8 cellular contexts compared by ENCODE assay signal in genomic region chr16:30094541-30095165, GRCh38. TPM values are rescaled to one million over a fixed set of nuclear protein-coding genes. Genes with fewer than 3 reads are reported as not detected.
A peak's percentile ranks its signal among the peaks of the same experiment; 100 is the strongest.
DNase-seq lines count a peak whose midpoint lies in the region; ATAC-seq, FAIRE-seq and TF ChIP-seq lines count a peak whose summit lies in the region.
"Had no signal": no experiment of that assay in that cellular context is flagged by ENCODE, and none has a peak within 500 bp of the region (broad histone marks: within the 10 kb centered on the region; RNA-seq: fewer than 3 reads in every experiment).

No MANE protein-coding gene starts in this region.

- intact Hi-C loops in IMR-90 (cut with micrococcal nuclease), result loop anchor here (10.0 kb wide), 1 partner anchor 310 kb away; the partner anchor contains the start of gene ZNF771
- intact Hi-C loops in stomach (cut with DNase I; ENCODE audit: low total_unique reads), result no loop called here

- no peak overlapping the region for H4K91ac ChIP-seq in IMR-90 (ENCODE audit: insufficient read depth, low read depth, low read length)

- peaks cover 17% of the 10 kb centered on the region for H3K9me3 Mint-ChIP-seq in astrocyte (ENCODE audit: unreplicated experiment)

- H3K36me3 ChIP-seq in IMR-90 (ENCODE audit: control insufficient read depth, insufficient read depth, low read length) (peaks cover 6% of the 10 kb centered on the region), astrocyte (ENCODE audit: insufficient read depth, low read length) (no peaks in the 10 kb centered on the region), liver (ENCODE audit: control insufficient read depth in 4 of 4, insufficient read depth in 3 of 4, low read depth in 1 of 4, low read length in 3 of 4) (peaks cover 0 to 6% (median under 1%) of the 10 kb centered on the region in 4 donors), stomach (peaks cover 5 to 21% (median 15%) of the 10 kb centered on the region in 4 donors)

- H2AK5ac ChIP-seq in IMR-90 (ENCODE audit: low read depth, low read length), result no peak overlapping the region; the same call in 1 of the 2 replicates

- no peak for TF ChIP-seq RAD21 in IMR-90 (IDR thresholded peaks at IDR 0.05; ENCODE audit: low read length)
- no peak for TF ChIP-seq RAD21 in liver (IDR thresholded peaks at IDR 0.05)

- no peak overlapping the region for H3K27ac Mint-ChIP-seq in astrocyte (ENCODE audit: unreplicated experiment)

- no peaks in the 10 kb centered on the region for H4K20me1 ChIP-seq in IMR-90 (ENCODE audit: insufficient read depth, low read length)
- no peaks in the 10 kb centered on the region for H4K20me1 ChIP-seq in astrocyte (ENCODE audit: insufficient read depth, low read length)

- H3K9ac ChIP-seq in IMR-90 (ENCODE audit: low read depth, low read length) (no peak overlapping the region), astrocyte (ENCODE audit: low read length) (no peak overlapping the region), liver (ENCODE audit: low read depth in 1 of 2, low read length in 2 of 2) (no peak overlapping the region)

- peak overlapping the region; percentile 69 for H3K4me3 Mint-ChIP-seq in astrocyte (ENCODE audit: unreplicated experiment)

- H3K18ac ChIP-seq in IMR-90 (ENCODE audit: low read depth, low read length), result no peak overlapping the region

- H3K9me1 ChIP-seq in IMR-90 (ENCODE audit: insufficient read depth, low read length), result no peaks in the 10 kb centered on the region

- no peak for ATAC-seq in IMR-90 (ENCODE audit: low read depth)
- ATAC-seq: left lobe of liver had no signal

- H3K79me2 ChIP-seq in astrocyte (ENCODE audit: insufficient read depth, low read length), result peaks cover 3% of the 10 kb centered on the region

- H3K79me1 ChIP-seq in IMR-90 (ENCODE audit: low read depth in 1 of 2, low read length in 2 of 2), result peaks cover 0 to 18% of the 10 kb centered on the region in 2 experiments; a peak in 2 of 4 replicates

- in situ Hi-C loops in IMR-90 (cut with MboI; ENCODE audit: low sequenced_read_pairs), result loop anchor here (5.0 kb wide), 1 partner anchor 58 kb away; no protein-coding TSS in a partner anchor

- H2BK5ac ChIP-seq in IMR-90 (ENCODE audit: low read depth, low read length, poor library complexity, severe bottlenecking), result no peak overlapping the region

- H3K27me3 Mint-ChIP-seq in astrocyte (ENCODE audit: low read depth, unreplicated experiment), result no peaks in the 10 kb centered on the region

- H4K5ac ChIP-seq in IMR-90 (ENCODE audit: low read depth, low read length), result no peak overlapping the region

- H3K23ac ChIP-seq in IMR-90 (ENCODE audit: low read depth, low read length), result no peak overlapping the region

- H3K27me3 ChIP-seq in IMR-90 (ENCODE audit: control insufficient read depth, insufficient read depth, low read length), result no peaks in the 10 kb centered on the region
- H3K27me3 ChIP-seq in astrocyte (ENCODE audit: insufficient read depth, low read length), result no peaks in the 10 kb centered on the region
- H3K27me3 ChIP-seq in liver (ENCODE audit: control insufficient read depth in 4 of 4, insufficient read depth in 4 of 4, low read length in 3 of 4), result no peaks in the 10 kb centered on the region
- H3K27me3 ChIP-seq in stomach, result no peaks in the 10 kb centered on the region

- H2BK15ac ChIP-seq in IMR-90 (ENCODE audit: low read depth, low read length), result no peak overlapping the region

- H3K4ac ChIP-seq in IMR-90 (ENCODE audit: low read depth, low read length), result no peak overlapping the region; the same call in 1 of the 2 replicates

- no peak overlapping the region for H3K56ac ChIP-seq in IMR-90 (ENCODE audit: extremely low read depth, insufficient read depth, low read length)

- peaks cover 11% of the 10 kb centered on the region for H3K9me3 ChIP-seq in IMR-90 (ENCODE audit: control insufficient read depth, insufficient read depth, low read length)
- peaks cover 4% of the 10 kb centered on the region for H3K9me3 ChIP-seq in astrocyte (ENCODE audit: insufficient read depth, low read depth, low read length)
- H3K9me3 ChIP-seq in liver (ENCODE audit: control insufficient read depth in 4 of 4, low read length in 3 of 4), result peaks cover 0 to 13% (median 2%) of the 10 kb centered on the region in 4 donors
- H3K9me3 ChIP-seq in stomach, result peaks cover 0 to 22% (median 12%) of the 10 kb centered on the region in 4 donors

- TF ChIP-seq EP300 in stomach (IDR thresholded peaks at IDR 0.05), result no peak

- no peak overlapping the region for H2BK120ac ChIP-seq in IMR-90 (ENCODE audit: low read depth, low read length)

- no peak overlapping the region for H2BK20ac ChIP-seq in IMR-90 (ENCODE audit: low read depth, low read length)

- H3K4me2 ChIP-seq in IMR-90 (ENCODE audit: low read depth, low read length) (peak overlapping the region; percentile 21; the same call in 1 of the 2 replicates), astrocyte (ENCODE audit: low read length) (peak overlapping the region; percentile 85)

- TF ChIP-seq POLR2A in IMR-90 (IDR thresholded peaks at IDR 0.05; ENCODE audit: low read depth, low read length), result no peak
- TF ChIP-seq POLR2A in stomach (IDR thresholded peaks at IDR 0.05), result no peak

- 89% methylated on average over 8 of the region's 11 CpGs; no CpG with 5 or more reads in 1 of the 2 experiments for WGBS in IMR-90 (ENCODE audit: extremely low coverage in 2 of 2, insufficient read length in 1 of 2), 2 experiments
- 83% methylated on average over 11 of the region's 11 CpGs for WGBS in liver
- WGBS in stomach, 5 donors, result 55 to 84% (median 81%) methylated on average over 11 of the region's 11 CpGs

- FAIRE-seq in astrocyte (lab: Jason Lieb, UNC), result no peak

- CTCF ChIA-PET in IMR-90 (lab: Yijun Ruan, JAX), result no interaction called here

- H3K4me1 Mint-ChIP-seq in astrocyte (ENCODE audit: low read depth, unreplicated experiment), result peaks cover 11% of the 10 kb centered on the region

- H3K14ac ChIP-seq in IMR-90 (replicated peaks; ENCODE audit: low read depth, low read length), result no peak overlapping the region

- dilution Hi-C loops in IMR-90 (cut with HindIII; ENCODE audit: low sequenced_read_pairs, unreplicated experiment), result no loop called here

- H2AK9ac ChIP-seq in IMR-90 (replicated peaks; ENCODE audit: low read depth, low read length, poor library complexity), result no peak overlapping the region

- DNase-seq in IMR-90 (no peak), astrocyte (ENCODE audit: low read depth) (no peak), stomach (no peak), NCI-H1092 treated with DMSO at 0.1 percent for 48 hours (lab: John Stamatoyannopoulos, UW) (no peak), NCI-H82 (lab: John Stamatoyannopoulos, UW) (no peak), NCI-H510A (lab: John Stamatoyannopoulos, UW) (no peak)

- H3K27ac ChIP-seq in IMR-90 (ENCODE audit: insufficient read depth, low read length) (no peak overlapping the region), astrocyte (ENCODE audit: low read depth, low read length) (no peak overlapping the region), liver (ENCODE audit: low read depth in 1 of 2, low read length in 2 of 2) (peak overlapping the region; percentile 69 to 86), stomach (peak overlapping the region; percentile 90 to 99 (median 94))

- peaks cover 2% of the 10 kb centered on the region for H3K36me3 Mint-ChIP-seq in astrocyte (ENCODE audit: low read depth, unreplicated experiment)

- H3K4me1 ChIP-seq in IMR-90 (ENCODE audit: control insufficient read depth, insufficient read depth, low read length) (peaks cover 14% of the 10 kb centered on the region), astrocyte (ENCODE audit: insufficient read depth, low read length) (peaks cover 26% of the 10 kb centered on the region), liver (ENCODE audit: control insufficient read depth in 4 of 4, insufficient read depth in 4 of 4, low read length in 3 of 4) (peaks cover 12 to 41% (median 27%) of the 10 kb centered on the region in 4 donors), stomach (peaks cover 40 to 62% (median 55%) of the 10 kb centered on the region in 4 donors)

- no TSS peak for BruUV-seq in IMR-90 (replicated peaks; lab: Mats Ljungman, UMichigan)

- H2AFZ ChIP-seq in IMR-90 (replicated peaks; ENCODE audit: low read length, poor library complexity) (no peak overlapping the region), astrocyte (ENCODE audit: low read depth, low read length) (no peak overlapping the region)

- H3K4me3 ChIP-seq in IMR-90 (ENCODE audit: insufficient read depth, low read depth, low read length) (no peak overlapping the region; the same call in 1 of the 2 replicates), astrocyte (ENCODE audit: insufficient read depth, low read depth, low read length) (no peak overlapping the region), liver (ENCODE audit: low read depth in 1 of 3, low read length in 3 of 3) (peak overlapping the region in 1 of 3 donors; percentile 86), stomach (peak overlapping the region; percentile 63 to 89 (median 80))

- H4K8ac ChIP-seq in IMR-90 (ENCODE audit: low read depth in 2 of 2, low read length in 2 of 2), result no peak overlapping the region; a peak in 1 of 4 replicates

- TF ChIP-seq CTCF in IMR-90 (conservative IDR thresholded peaks at IDR 0.05; ENCODE audit: low read depth, low read length) (no peak), astrocyte (IDR thresholded peaks at IDR 0.05; ENCODE audit: insufficient read depth, low read depth, low read length) (no peak), liver (IDR thresholded peaks at IDR 0.05; ENCODE audit: low read depth, low read length, missing input control) (no peak), stomach (IDR thresholded peaks at IDR 0.05) (no peak)

- POLR2A ChIA-PET in IMR-90 (lab: Charles Lee; ENCODE audit: unreplicated experiment), result no interaction called here

RNA-seq across cellular contexts. Expression of gene YPEL3, which starts 1.4 kb away (rescaled TPM):
- total RNA-seq in IMR-90 (2012; rRNA removed) (1.1 and 3.1 TPM in 2 replicates), astrocyte (20.5 and 25.2 TPM in 2 replicates), liver (10 to 100 TPM; 10.5 to 42.7 TPM), stomach (100 to 1,000 TPM in 1 of 5 donors, 10 to 100 TPM in 4; 13.9 to 116 (median 37.9) TPM)
- polyA plus RNA-seq in IMR-90 (2012; rRNA removed) (25.6 and 33.3 TPM in 2 replicates), liver (10 to 100 TPM; 19.7 to 29.2 TPM), stomach (100 to 1,000 TPM; 103 to 162 (median 111) TPM)
- polyA plus RNA-seq in IMR-90 (2012; cell fraction: cytosol; rRNA removed), result 34.8 and 76.0 TPM in 2 replicates
- polyA plus RNA-seq in IMR-90 (2012; cell fraction: nucleus; rRNA removed; ENCODE audit: low replicate concordance), result 93.1 and 115 TPM in 2 replicates

RNA-seq across cellular contexts. Expression of gene TBX6, which starts 2.9 kb away (rescaled TPM):
- not detected in 2 replicates for total RNA-seq in IMR-90 (2012; rRNA removed)
- 0.06 and 0.10 TPM in 2 replicates for polyA plus RNA-seq in IMR-90 (2012; rRNA removed)
- 0.02 TPM in 1 of 2 replicates, not detected in the other for polyA plus RNA-seq in IMR-90 (2012; cell fraction: cytosol; rRNA removed)
- polyA plus RNA-seq in IMR-90 (2012; cell fraction: nucleus; rRNA removed; ENCODE audit: low replicate concordance), result 0.06 and 0.16 TPM in 2 replicates
- 0.22 and 0.27 TPM in 2 replicates for total RNA-seq in astrocyte
- total RNA-seq in liver, result under 1 TPM; 0.09 to 0.25 TPM
- under 1 TPM; 0.10 to 0.26 TPM for polyA plus RNA-seq in liver
- 10 to 100 TPM in 1 of 5 donors, 1 to 10 TPM in 1, not detected in 3; 3.8 to 25.0 TPM for total RNA-seq in stomach
- 1 to 10 TPM; 1.1 to 2.5 (median 2.1) TPM for polyA plus RNA-seq in stomach

RNA-seq across cellular contexts. Expression of gene GDPD3, which starts 18.7 kb away (rescaled TPM):
- total RNA-seq in IMR-90 (2012; rRNA removed) (under 0.01 and 0.28 TPM in 2 replicates), astrocyte (1.8 and 3.6 TPM in 2 replicates), liver (under 1 TPM; 0.42 to 0.67 TPM), stomach (100 to 1,000 TPM in 1 of 5 donors, 1 to 10 TPM in 4; 1.8 to 178 (median 7.2) TPM)
- polyA plus RNA-seq in IMR-90 (2012; rRNA removed) (2.8 and 19.5 TPM in 2 replicates), liver (under 1 TPM; 0.43 to 0.71 TPM), stomach (10 to 100 TPM in 1 of 3 donors, 1 to 10 TPM in 2; 4.4 to 15.9 (median 4.6) TPM)
- 0.47 and 0.73 TPM in 2 replicates for polyA plus RNA-seq in IMR-90 (2012; cell fraction: cytosol; rRNA removed)
- 24.3 and 37.5 TPM in 2 replicates for polyA plus RNA-seq in IMR-90 (2012; cell fraction: nucleus; rRNA removed; ENCODE audit: low replicate concordance)

RNA-seq across cellular contexts. Expression of gene PPP4C, which starts 18.9 kb away (rescaled TPM):
- 209 and 222 TPM in 2 replicates for total RNA-seq in IMR-90 (2012; rRNA removed)
- 200 and 202 TPM in 2 replicates for polyA plus RNA-seq in IMR-90 (2012; rRNA removed)
- 191 and 310 TPM in 2 replicates for polyA plus RNA-seq in IMR-90 (2012; cell fraction: cytosol; rRNA removed)
- polyA plus RNA-seq in IMR-90 (2012; cell fraction: nucleus; rRNA removed; ENCODE audit: low replicate concordance), result 247 and 358 TPM in 2 replicates
- 140 TPM in 2 replicates for total RNA-seq in astrocyte
- total RNA-seq in liver, result 10 to 100 TPM; 49.7 to 68.7 TPM
- 10 to 100 TPM; 56.3 to 79.6 TPM for polyA plus RNA-seq in liver
- total RNA-seq in stomach, result 10 to 100 TPM; 21.4 to 86.1 (median 63.6) TPM
- polyA plus RNA-seq in stomach, result 100 to 1,000 TPM in 1 of 3 donors, 10 to 100 TPM in 2; 76.1 to 118 (median 93.3) TPM

RNA-seq across cellular contexts. Expression of gene MAPK3, which starts 28.4 kb away (rescaled TPM):
- total RNA-seq in IMR-90 (2012; rRNA removed), result 22.5 and 30.8 TPM in 2 replicates
- polyA plus RNA-seq in IMR-90 (2012; rRNA removed), result 137 and 150 TPM in 2 replicates
- 50.0 and 120 TPM in 2 replicates for polyA plus RNA-seq in IMR-90 (2012; cell fraction: cytosol; rRNA removed)
- 75.4 and 124 TPM in 2 replicates for polyA plus RNA-seq in IMR-90 (2012; cell fraction: nucleus; rRNA removed; ENCODE audit: low replicate concordance)
- total RNA-seq in astrocyte, result 28.7 and 35.1 TPM in 2 replicates
- 1 to 10 TPM; 3.7 to 8.7 TPM for total RNA-seq in liver
- polyA plus RNA-seq in liver, result 10 to 100 TPM in 1 of 2 donors, 1 to 10 TPM in 1; 7.5 to 18.6 TPM
- 100 to 1,000 TPM in 3 of 5 donors, 10 to 100 TPM in 2; 21.5 to 290 (median 111) TPM for total RNA-seq in stomach
- polyA plus RNA-seq in stomach, result 100 to 1,000 TPM in 1 of 3 donors, 10 to 100 TPM in 2; 39.9 to 203 (median 68.2) TPM

Comparison
In these comparisons a context has a peak if more than half of its experiments do, and no peak if none do; other contexts are left out.
1. H3K27ac ChIP-seq: peak in liver (2 of 2) and stomach (5 of 5); none in IMR-90 (single experiment) and astrocyte (single experiment).
2. H3K4me3 ChIP-seq: peak in stomach (4 of 4); none in IMR-90 (single experiment) and astrocyte (single experiment).